1 cellular context compared by ENCODE assay signal in the genomic region with DNA sequence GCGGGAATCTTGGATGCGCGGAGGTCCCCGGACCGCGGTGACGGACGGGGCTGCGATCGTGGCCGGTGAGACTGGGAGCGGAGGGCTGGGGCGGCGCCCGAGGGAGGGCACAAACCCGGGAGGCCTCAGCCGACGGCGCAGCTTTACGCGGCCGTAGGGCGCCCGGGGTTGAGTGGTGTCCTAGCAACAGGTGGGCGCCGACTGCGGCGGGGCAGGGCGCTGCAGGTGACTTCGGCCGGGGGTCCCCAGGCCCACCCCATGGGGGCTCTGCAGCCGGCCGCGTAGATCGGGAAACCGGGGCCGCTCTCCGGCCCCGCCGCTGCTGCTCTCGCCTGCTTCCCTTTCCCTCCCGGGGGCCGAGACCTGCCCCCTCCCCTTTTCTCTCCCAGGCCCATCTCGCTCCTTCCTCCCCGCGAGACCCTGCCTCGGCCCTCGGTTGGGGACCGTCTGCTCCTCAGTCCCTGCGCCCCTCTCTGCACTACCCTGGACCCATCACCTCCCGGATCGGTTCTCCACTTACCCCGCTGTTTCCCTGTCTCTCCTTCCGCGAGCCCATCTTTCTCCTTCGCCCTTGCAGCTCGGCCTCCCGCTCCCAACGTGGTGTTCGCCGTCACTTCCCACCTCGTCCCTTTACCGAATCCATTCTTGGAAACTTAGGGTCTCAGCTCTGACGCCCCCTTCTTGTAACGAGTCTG.
TF ChIP-seq lines count a peak whose summit lies in the region.

No MANE protein-coding gene starts in this region.

TF ChIP-seq in WTC11, 78 proteins besides CTCF, POLR2A, EP300 and RAD21 (continued from another document):
- TF ChIP-seq FOXP1 (CRISPR knock-in tag; IDR thresholded peaks at IDR 0.05; ENCODE audit: borderline replicate concordance) = peak; percentile 71; the same call in 1 of the 2 replicates
- TF ChIP-seq FOXK1 (CRISPR knock-in tag; IDR thresholded peaks at IDR 0.05) = peak; percentile 52; the same call in 1 of the 2 replicates
- TF ChIP-seq, protein P1, sequence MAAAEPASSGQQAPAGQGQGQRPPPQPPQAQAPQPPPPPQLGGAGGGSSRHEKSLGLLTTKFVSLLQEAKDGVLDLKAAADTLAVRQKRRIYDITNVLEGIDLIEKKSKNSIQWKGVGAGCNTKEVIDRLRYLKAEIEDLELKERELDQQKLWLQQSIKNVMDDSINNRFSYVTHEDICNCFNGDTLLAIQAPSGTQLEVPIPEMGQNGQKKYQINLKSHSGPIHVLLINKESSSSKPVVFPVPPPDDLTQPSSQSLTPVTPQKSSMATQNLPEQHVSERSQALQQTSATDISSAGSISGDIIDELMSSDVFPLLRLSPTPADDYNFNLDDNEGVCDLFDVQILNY (CRISPR knock-in tag; IDR thresholded peaks at IDR 0.05) = no peak
- TF ChIP-seq, protein P2, sequence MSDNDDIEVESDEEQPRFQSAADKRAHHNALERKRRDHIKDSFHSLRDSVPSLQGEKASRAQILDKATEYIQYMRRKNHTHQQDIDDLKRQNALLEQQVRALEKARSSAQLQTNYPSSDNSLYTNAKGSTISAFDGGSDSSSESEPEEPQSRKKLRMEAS (CRISPR knock-in tag; IDR thresholded peaks at IDR 0.05) = peak; percentile 45; the same call in 1 of the 2 replicates
- TF ChIP-seq SMAD3 (CRISPR knock-in tag; IDR thresholded peaks at IDR 0.05; ENCODE audit: borderline replicate concordance) = no peak
- no peak for TF ChIP-seq RELA (CRISPR knock-in tag; IDR thresholded peaks at IDR 0.05; ENCODE audit: borderline replicate concordance)
- TF ChIP-seq, protein P3, sequence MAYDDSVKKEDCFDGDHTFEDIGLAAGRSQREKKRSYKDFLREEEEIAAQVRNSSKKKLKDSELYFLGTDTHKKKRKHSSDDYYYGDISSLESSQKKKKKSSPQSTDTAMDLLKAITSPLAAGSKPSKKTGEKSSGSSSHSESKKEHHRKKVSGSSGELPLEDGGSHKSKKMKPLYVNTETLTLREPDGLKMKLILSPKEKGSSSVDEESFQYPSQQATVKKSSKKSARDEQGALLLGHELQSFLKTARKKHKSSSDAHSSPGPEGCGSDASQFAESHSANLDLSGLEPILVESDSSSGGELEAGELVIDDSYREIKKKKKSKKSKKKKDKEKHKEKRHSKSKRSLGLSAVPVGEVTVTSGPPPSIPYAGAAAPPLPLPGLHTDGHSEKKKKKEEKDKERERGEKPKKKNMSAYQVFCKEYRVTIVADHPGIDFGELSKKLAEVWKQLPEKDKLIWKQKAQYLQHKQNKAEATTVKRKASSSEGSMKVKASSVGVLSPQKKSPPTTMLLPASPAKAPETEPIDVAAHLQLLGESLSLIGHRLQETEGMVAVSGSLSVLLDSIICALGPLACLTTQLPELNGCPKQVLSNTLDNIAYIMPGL (CRISPR knock-in tag; IDR thresholded peaks at IDR 0.05) = peak; percentile 37; the same call in 1 of the 2 replicates
- TF ChIP-seq, protein P4, sequence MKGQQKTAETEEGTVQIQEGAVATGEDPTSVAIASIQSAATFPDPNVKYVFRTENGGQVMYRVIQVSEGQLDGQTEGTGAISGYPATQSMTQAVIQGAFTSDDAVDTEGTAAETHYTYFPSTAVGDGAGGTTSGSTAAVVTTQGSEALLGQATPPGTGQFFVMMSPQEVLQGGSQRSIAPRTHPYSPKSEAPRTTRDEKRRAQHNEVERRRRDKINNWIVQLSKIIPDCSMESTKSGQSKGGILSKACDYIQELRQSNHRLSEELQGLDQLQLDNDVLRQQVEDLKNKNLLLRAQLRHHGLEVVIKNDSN (CRISPR knock-in tag; IDR thresholded peaks at IDR 0.05) = no peak
- TF ChIP-seq, protein P5, sequence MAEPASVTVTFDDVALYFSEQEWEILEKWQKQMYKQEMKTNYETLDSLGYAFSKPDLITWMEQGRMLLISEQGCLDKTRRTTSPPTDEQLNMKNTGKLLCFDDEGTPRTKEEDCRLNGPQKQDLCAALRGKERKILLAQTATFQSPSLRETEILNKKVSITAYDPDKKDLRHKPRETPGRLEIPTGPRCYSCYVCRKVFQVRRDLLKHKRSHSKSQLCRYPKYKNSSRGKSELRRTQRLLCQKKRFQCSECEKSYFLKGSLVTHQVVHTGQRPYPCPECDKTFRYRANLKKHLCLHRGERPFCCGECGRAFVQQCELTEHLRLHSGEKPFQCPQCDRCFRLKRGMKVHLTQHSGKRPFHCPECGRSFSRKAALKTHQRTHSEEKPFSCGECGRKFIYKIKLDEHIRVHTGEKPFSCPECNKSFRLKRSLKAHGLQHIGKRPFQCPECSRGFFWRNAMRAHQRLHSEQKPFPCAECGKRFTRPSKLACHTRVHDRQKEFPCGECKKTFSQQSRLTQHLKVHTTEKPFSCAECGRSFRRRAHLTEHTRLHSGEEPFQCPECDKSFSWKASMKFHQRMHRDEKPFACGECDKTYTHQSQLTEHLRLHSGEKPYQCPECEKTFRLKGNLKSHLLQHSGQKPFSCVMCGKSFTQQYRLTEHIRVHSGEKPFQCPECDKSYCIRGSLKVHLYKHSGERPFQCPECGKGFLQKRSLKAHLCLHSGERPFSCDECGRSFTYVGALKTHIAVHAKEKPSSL (CRISPR knock-in tag; conservative IDR thresholded peaks at IDR 0.05) = no peak
TF ChIP-seq in WTC11: peak in this region for 7.
